ENCODE assay signal across 21 cellular contexts in genomic region chr2:147657086-147658000, GRCh38.
DNase-seq lines count a peak whose midpoint lies in the region; ATAC-seq and TF ChIP-seq lines count a peak whose summit lies in the region.
"Had no signal": no experiment of that assay in that cellular context is flagged by ENCODE, and none has a peak within 500 bp of the region (broad histone marks: within the 10 kb centered on the region; RNA-seq: fewer than 3 reads in every experiment).

No MANE protein-coding gene starts in this region.

- TF ChIP-seq CTCF in GM13976 (IDR thresholded peaks at IDR 0.05; ENCODE audit: borderline replicate concordance, control extremely low read depth, extremely low read depth, insufficient read depth, missing control alignments): no peak

- ATAC-seq in GM19452 (IDR thresholded peaks at IDR 0.05; ENCODE audit: unreplicated experiment): peak; percentile 56
- ATAC-seq in HG02678 (IDR thresholded peaks at IDR 0.05; ENCODE audit: unreplicated experiment): peak; percentile 50
- ATAC-seq in HG03378 (IDR thresholded peaks at IDR 0.05; ENCODE audit: unreplicated experiment): peak; percentile 46
- ATAC-seq: activated naive CD8-positive, alpha-beta T cell treated with anti-CD3 and anti-CD28 coated beads, Interleukin-2, amount 50 U/mL, for 24 hours; body of pancreas; left colon; naive thymus-derived CD8-positive, alpha-beta T cell; right cardiac atrium had no signal

- in situ Hi-C loops in GM13976 (cut with MboI; ENCODE audit: low sequenced_read_pairs, unreplicated experiment): no loop called here

- DNase-seq in AG20443 (ENCODE audit: low spot score) (peak; percentile 22), GM13976 (ENCODE audit: low spot score) (no peak), COLO668 (lab: John Stamatoyannopoulos, UW; ENCODE audit: unreplicated experiment) (no peak), H4 (ENCODE audit: low spot score) (no peak)
- no peak for DNase-seq in activated CD8-positive, alpha-beta memory T cell treated with anti-CD3 and anti-CD28 coated beads, Interleukin-2, amount 50 U/mL, for 48 hours
- DNase-seq: activated CD4-positive, alpha-beta T cell treated with anti-CD3 and anti-CD28 coated beads for 4 hours; activated naive CD8-positive, alpha-beta T cell treated with anti-CD3 and anti-CD28 coated beads, Interleukin-2, amount 50 U/mL, for 24 hours; AML-193; body of pancreas; DND-41; effector memory CD4-positive, alpha-beta T cell; left colon; naive thymus-derived CD8-positive, alpha-beta T cell; NCI-H1048; NCI-H2029 treated with DMSO at 0.1 percent for 48 hours; right cardiac atrium; stimulated activated CD4-positive, alpha-beta T cell treated with anti-CD3 and anti-CD28 coated beads, Interleukin-12 subunit alpha, Interleukin-12 subunit beta, amount 100 ng/mL, for 4 hours; upper lobe of left lung had no signal
